13 cellular contexts compared by ENCODE assay signal in the genomic region with DNA sequence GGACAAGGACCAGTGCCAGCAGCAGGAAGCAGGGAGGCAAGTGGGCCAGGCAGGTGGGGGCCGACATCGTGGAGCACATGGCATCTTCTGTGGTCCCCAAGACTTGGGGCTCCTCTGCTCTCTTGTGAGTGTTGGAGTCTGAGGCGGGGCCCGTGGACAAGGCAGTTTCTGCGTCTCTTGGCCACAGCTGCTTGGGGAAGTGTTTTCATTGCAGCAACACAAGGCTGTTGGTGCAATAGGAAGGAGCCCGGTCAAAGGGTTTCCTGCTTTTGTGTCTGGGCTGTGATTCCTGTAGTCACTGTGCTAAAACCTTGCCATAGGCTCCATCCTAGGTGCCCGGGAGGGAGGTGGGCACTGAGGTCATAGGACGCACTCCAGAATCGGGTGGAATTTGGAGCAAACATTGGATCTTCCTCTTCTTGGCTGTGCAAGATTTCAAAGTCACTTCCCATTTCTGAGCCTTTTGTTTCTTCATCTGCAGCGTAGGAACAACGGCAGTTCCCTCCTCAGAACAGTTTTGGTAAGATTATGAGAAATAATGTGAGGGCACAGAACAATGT. TPM values are rescaled to one million over a fixed set of nuclear protein-coding genes. Genes with fewer than 3 reads are reported as not detected.
DNase-seq lines count a peak whose midpoint lies in the region; ATAC-seq and TF ChIP-seq lines count a peak whose summit lies in the region.
"Had no signal": no experiment of that assay in that cellular context is flagged by ENCODE, and none has a peak within 500 bp of the region (broad histone marks: within the 10 kb centered on the region; RNA-seq: fewer than 3 reads in every experiment).

A gene (minus strand): TSS at position 140 of the 560 bp plus-strand sequence. CDS start 61 bp downstream, at position 79.

- H4K20me1 ChIP-seq in GM23248 (ENCODE audit: insufficient read depth) = no peaks in the 10 kb centered on the region

- H3K9ac ChIP-seq in GM23248 = no peak within 1 kb of the TSS

- H3K4me1 ChIP-seq in GM23248 (ENCODE audit: insufficient read depth) (peaks cover 10% of the 10 kb centered on the region), body of pancreas (no peaks in the 10 kb centered on the region), right atrium auricular region (no peaks in the 10 kb centered on the region), sigmoid colon (no peaks in the 10 kb centered on the region)

- H3K79me2 ChIP-seq in GM23248 (ENCODE audit: insufficient read depth) = no peaks in the 10 kb centered on the region

- no peak within 1 kb of the TSS for H2AFZ ChIP-seq in GM23248

- no peak for TF ChIP-seq CTCF in body of pancreas (IDR thresholded peaks at IDR 0.05)
- no peak for TF ChIP-seq CTCF in right atrium auricular region (IDR thresholded peaks at IDR 0.05)
- no peak for TF ChIP-seq CTCF in sigmoid colon (IDR thresholded peaks at IDR 0.05)

- H3K9me2 ChIP-seq in GM23248 (ENCODE audit: insufficient read depth) = no peaks in the 10 kb centered on the region

- H3K9me3 ChIP-seq in GM23248 (ENCODE audit: low read depth) (no peaks in the 10 kb centered on the region), body of pancreas (no peaks in the 10 kb centered on the region), right atrium auricular region (no peaks in the 10 kb centered on the region), sigmoid colon (no peaks in the 10 kb centered on the region)

- intact Hi-C loops in body of pancreas (cut with DNase I) = no loop called here
- intact Hi-C loops in sigmoid colon (cut with DNase I) = no loop called here

- H3K27ac ChIP-seq in GM23248 (peak within 1 kb of the TSS; percentile 48), body of pancreas (peak within 1 kb of the TSS in 2 of 4 donors; percentile 27 to 77), right atrium auricular region (peak within 1 kb of the TSS; percentile 53 to 54), sigmoid colon (peak within 1 kb of the TSS; percentile 45 to 72 (median 58))
- H3K27ac ChIP-seq: VCaP had no signal

- in situ Hi-C loops in GM23248 (cut with MboI) = no loop called here

- H3K27me3 ChIP-seq in GM23248 (replicated peaks; ENCODE audit: insufficient read depth) = peaks cover 43% of the 10 kb centered on the region
- H3K27me3 ChIP-seq in body of pancreas = no peaks in the 10 kb centered on the region
- H3K27me3 ChIP-seq in right atrium auricular region = no peaks in the 10 kb centered on the region
- H3K27me3 ChIP-seq in sigmoid colon = no peaks in the 10 kb centered on the region

- H3K4me3 ChIP-seq in GM23248 (no peak within 1 kb of the TSS), body of pancreas (no peak within 1 kb of the TSS), right atrium auricular region (peak within 1 kb of the TSS; percentile 17 to 32), sigmoid colon (peak within 1 kb of the TSS; percentile 6 to 34 (median 24))

- no peak for ATAC-seq in body of pancreas
- ATAC-seq in HG02885 (IDR thresholded peaks at IDR 0.05; ENCODE audit: poor library complexity, unreplicated experiment) = no peak
- ATAC-seq: activated naive CD4-positive, alpha-beta T cell treated with anti-CD3 and anti-CD28 coated beads, Interleukin-2, amount 50 U/mL, for 72 hours had no signal

- no peak for TF ChIP-seq EP300 in sigmoid colon (IDR thresholded peaks at IDR 0.05)

- DNase-seq in GM23248 (no peak), body of pancreas (peak in 2 of 4 donors; percentile 17 to 65), right atrium auricular region (ENCODE audit: low spot score) (peak; percentile 70), sigmoid colon (peak; percentile 73), NK-92 (lab: John Stamatoyannopoulos, UW; ENCODE audit: unreplicated experiment) (no peak)
- no peak for DNase-seq in activated T-cell treated with anti-CD3 and anti-CD28 coated beads, Interleukin-2, amount 50 U/mL, for 1 hour
- DNase-seq in stimulated activated CD8-positive, alpha-beta memory T cell treated with anti-CD3 and anti-CD28 coated beads, Interleukin-4, amount 100 ng/mL, for 48 hours = no peak
- DNase-seq: erythroblast had no signal

- H3K36me3 ChIP-seq in GM23248 (ENCODE audit: low read depth) (no peaks in the 10 kb centered on the region), body of pancreas (replicated peaks in 1 of 2; ENCODE audit: insufficient read depth in 1 of 2, low read depth in 2 of 2) (no peaks in the 10 kb centered on the region), right atrium auricular region (no peaks in the 10 kb centered on the region), sigmoid colon (no peaks in the 10 kb centered on the region)

- no peak within 1 kb of the TSS for H3K4me2 ChIP-seq in GM23248 (ENCODE audit: unreplicated experiment)

- WGBS in GM23248 (ENCODE audit: low coverage in 1 of 2, low lambda C conversion rate in 2 of 2, missing lambda C conversion rate in 2 of 2), 2 experiments = 69 to 71% methylated on average over 11 of the region's 11 CpGs
- 62 to 69% methylated on average over 6 to 11 of the region's 11 CpGs for WGBS in body of pancreas, 2 donors
- 47 to 61% methylated on average over 11 of the region's 11 CpGs for WGBS in sigmoid colon, 2 donors

- TF ChIP-seq POLR2A in body of pancreas (IDR thresholded peaks at IDR 0.05) (peak in 2 of 3 donors; percentile 21 to 55), sigmoid colon (IDR thresholded peaks at IDR 0.05) (peak in 1 of 2 donors; percentile 17)

- H3F3A ChIP-seq in GM23248 (ENCODE audit: insufficient read depth) = peaks cover 6% of the 10 kb centered on the region

RNA-seq across cellular contexts. Expression of the gene that starts here (rescaled TPM):
- not detected in 2 replicates for total RNA-seq in GM23248 (2014; rRNA removed; shearing (Covaris generic))
- polyA plus RNA-seq in GM23248 (2016; fragmentation: Nextera tagmentation; extraction: Ambion mirVana) (not detected in 2 replicates), sigmoid colon (1 to 10 TPM; 1.2 to 2.5 (median 2.3) TPM)
- total RNA-seq in body of pancreas (1 to 10 TPM in 1 of 2 donors, under 1 TPM in 1; 0.33 to 2.3 TPM), right atrium auricular region (1 to 10 TPM; 2.6 to 4.4 TPM), sigmoid colon (10 to 100 TPM in 1 of 4 donors, 1 to 10 TPM in 3; 6.6 to 10.2 (median 8.9) TPM)
- total RNA-seq: activated naive CD4-positive, alpha-beta T cell treated with anti-CD3 and anti-CD28 coated beads, Interleukin-2, amount 50 U/mL, for 72 hours; LHCN-M2 had no signal
- polyA plus RNA-seq: BJ had no signal

Comparison
In these comparisons a context has a peak if more than half of its experiments do, and no peak if none do; other contexts are left out.
1. DNase-seq: peak in right atrium auricular region (single experiment) and sigmoid colon (single experiment); none in GM23248 (single experiment), activated T-cell treated with anti-CD3 and anti-CD28 coated beads, Interleukin-2, amount 50 U/mL, for 1 hour (single experiment), stimulated activated CD8-positive, alpha-beta memory T cell treated with anti-CD3 and anti-CD28 coated beads, Interleukin-4, amount 100 ng/mL, for 48 hours (single experiment) and NK-92 (single experiment).
2. H3K4me3 ChIP-seq: peak in right atrium auricular region (2 of 2) and sigmoid colon (4 of 4); none in GM23248 (single experiment) and body of pancreas (0 of 2).